Comparison of ENCODE assay signal across 9 cellular contexts in genomic region chr6:21987501-21987957, GRCh38.
DNase-seq lines count a peak whose midpoint lies in the region; ATAC-seq and TF ChIP-seq lines count a peak whose summit lies in the region.
"Had no signal": no experiment of that assay in that cellular context is flagged by ENCODE, and none has a peak within 500 bp of the region (broad histone marks: within the 10 kb centered on the region; RNA-seq: fewer than 3 reads in every experiment).

No MANE protein-coding gene starts in this region.

- no peaks in the 10 kb centered on the region for H3K9me3 ChIP-seq in thymus (ENCODE audit: control insufficient read depth)

- WGBS in lower leg skin, 2 donors, result 26 to 35% methylated on average over 9 of the region's 9 CpGs
- 12% methylated on average over 9 of the region's 9 CpGs for WGBS in thymus

- H3K4me1 ChIP-seq in thymus (ENCODE audit: control insufficient read depth, insufficient read depth, low read length), result peaks cover 13% of the 10 kb centered on the region

- no peak for TF ChIP-seq CTCF in choroid plexus epithelial cell (conservative IDR thresholded peaks at IDR 0.05; ENCODE audit: low read depth, low read length)
- TF ChIP-seq CTCF in lower leg skin (IDR thresholded peaks at IDR 0.05), result no peak

- peak; percentile 74 for DNase-seq in DMS 273 (lab: John Stamatoyannopoulos, UW; ENCODE audit: unreplicated experiment)
- no peak for DNase-seq in DMS 273 treated with DMSO at 0.1 percent for 48 hours (lab: John Stamatoyannopoulos, UW)
- DNase-seq in NOMO-1 treated with dmso at 0.1 percent for 144 hours (lab: John Stamatoyannopoulos, UW; ENCODE audit: unreplicated experiment), result peak; percentile 19
- DNase-seq in choroid plexus epithelial cell (ENCODE audit: low read depth), result peak; percentile 95
- DNase-seq in lower leg skin (ENCODE audit: low spot score in 2 of 2), result peak; percentile 54 to 87
- DNase-seq in NCI-H82 treated with DMSO at 0.1 percent for 48 hours (lab: John Stamatoyannopoulos, UW; ENCODE audit: unreplicated experiment), result no peak

- TF ChIP-seq POLR2A in lower leg skin (IDR thresholded peaks at IDR 0.05), result no peak

- ATAC-seq in HG02642 (IDR thresholded peaks at IDR 0.05; ENCODE audit: poor library complexity, unreplicated experiment), result peak; percentile 81

- H3K4me3 ChIP-seq in choroid plexus epithelial cell (ENCODE audit: low read depth, low read length) (peak overlapping the region; percentile 44), lower leg skin (ENCODE audit: low read depth, poor library complexity, severe bottlenecking) (no peak overlapping the region), thymus (ENCODE audit: low read length) (peak overlapping the region; percentile 5)

- intact Hi-C loops in lower leg skin (cut with DNase I; ENCODE audit: low total_unique reads), result no loop called here

- peak overlapping the region; percentile 61 for H3K27ac ChIP-seq in thymus (ENCODE audit: low read depth)
- H3K27ac ChIP-seq: 22Rv1 had no signal

- H3K36me3 ChIP-seq in thymus (ENCODE audit: control insufficient read depth, insufficient read depth), result no peaks in the 10 kb centered on the region

- no peaks in the 10 kb centered on the region for H3K27me3 ChIP-seq in thymus (ENCODE audit: control insufficient read depth, insufficient read depth)

Comparison
In these comparisons a context has a peak if more than half of its experiments do, and no peak if none do; other contexts are left out.
1. DNase-seq: peak in DMS 273 (single experiment), NOMO-1 treated with dmso at 0.1 percent for 144 hours (single experiment), choroid plexus epithelial cell (single experiment) and lower leg skin (2 of 2); none in DMS 273 treated with DMSO at 0.1 percent for 48 hours (single experiment) and NCI-H82 treated with DMSO at 0.1 percent for 48 hours (single experiment).